In genomic region chr17:67247416-67247900, GRCh38 we compare ENCODE assay signal across 13 cellular contexts. TPM values are rescaled to one million over a fixed set of nuclear protein-coding genes. Genes with fewer than 3 reads are reported as not detected.
DNase-seq lines count a peak whose midpoint lies in the region; ATAC-seq and TF ChIP-seq lines count a peak whose summit lies in the region.
"Had no signal": no experiment of that assay in that cellular context is flagged by ENCODE, and none has a peak within 500 bp of the region (broad histone marks: within the 10 kb centered on the region; RNA-seq: fewer than 3 reads in every experiment).

No MANE protein-coding gene starts in this region.

- no peaks in the 10 kb centered on the region for H4K20me1 ChIP-seq in HCT116 (ENCODE audit: insufficient read depth)

- peak overlapping the region; percentile 89; the same call in 1 of the 2 replicates for H3K4me2 ChIP-seq in HCT116 (ENCODE audit: low read length)

- peak overlapping the region; percentile 73 for H3K4me3 Mint-ChIP-seq in activated CD4-positive, alpha-beta T cell treated with anti-CD3 and anti-CD28 coated beads, Interleukin-2, amount 10 ng/mL, durations not matched to agents 7 days and 5 days
- H3K4me3 Mint-ChIP-seq in effector memory CD8-positive, alpha-beta T cell: peak overlapping the region; percentile 84 to 95
- H3K4me3 Mint-ChIP-seq in nephron: peak overlapping the region; percentile 89 to 94 (median 93)

- H3K9me2 ChIP-seq in HCT116 (ENCODE audit: insufficient read depth): no peaks in the 10 kb centered on the region

- no peaks in the 10 kb centered on the region for H3K36me3 ChIP-seq in HCT116 (ENCODE audit: control insufficient read depth in 1 of 2, insufficient read depth in 2 of 2, low read length in 2 of 2)
- H3K36me3 ChIP-seq: colonic mucosa, pancreas had no signal

- no peak for TF ChIP-seq POLR2A in HCT116 (IDR thresholded peaks at IDR 0.05; ENCODE audit: borderline replicate concordance, extremely low read depth, insufficient read depth, insufficient read length)

- peaks cover 22% of the 10 kb centered on the region for H3K79me2 ChIP-seq in HCT116 (ENCODE audit: insufficient read depth, low read length)

- H3K36me3 Mint-ChIP-seq in activated CD4-positive, alpha-beta T cell treated with anti-CD3 and anti-CD28 coated beads, Interleukin-2, amount 10 ng/mL, durations not matched to agents 7 days and 5 days (ENCODE audit: low read depth): peaks cover 12% of the 10 kb centered on the region
- H3K36me3 Mint-ChIP-seq in effector memory CD8-positive, alpha-beta T cell (ENCODE audit: insufficient read depth): peaks cover 23% of the 10 kb centered on the region
- H3K36me3 Mint-ChIP-seq in nephron (ENCODE audit: low read depth): peaks cover 5% of the 10 kb centered on the region

- no peak for TF ChIP-seq RAD21 in HCT116 (IDR thresholded peaks at IDR 0.05; ENCODE audit: low read depth)

- RAD21 ChIA-PET in HCT116 (lab: Charles Lee; ENCODE audit: low non-redundant PET in 1 of 2, low total read pairs in 2 of 2, uncharacterized antibody in 2 of 2, unreplicated experiment in 2 of 2): no interaction called here

- H3K27me3 ChIP-seq in HCT116 (ENCODE audit: insufficient read depth, low read length): no peaks in the 10 kb centered on the region
- H3K27me3 ChIP-seq: colonic mucosa, pancreas had no signal

- H3K4me1 ChIP-seq in HCT116 (ENCODE audit: control insufficient read depth in 1 of 2, insufficient read depth in 2 of 2, low read length in 2 of 2): peaks cover 17 to 29% of the 10 kb centered on the region in 2 experiments

- H3K4me3 ChIP-seq in HCT116 (replicated peaks in 1 of 2; ENCODE audit: low read depth in 1 of 2, low read length in 2 of 2): no peak overlapping the region
- H3K4me3 ChIP-seq: colonic mucosa, pancreas had no signal

- H3K27ac ChIP-seq in HCT116 (ENCODE audit: low read depth, low read length): 0 out of 2 replicates have a peak overlapping the region, but pooled peaks have one; percentile 69

- ATAC-seq in HCT116: no peak
- no peak for ATAC-seq in effector memory CD8-positive, alpha-beta T cell (replicated peaks)
- ATAC-seq in HG02840 (IDR thresholded peaks at IDR 0.05; ENCODE audit: low FRiP score, unreplicated experiment): no peak
- ATAC-seq in GM18907 (IDR thresholded peaks at IDR 0.05; ENCODE audit: unreplicated experiment): no peak
- no peak for ATAC-seq in GM19035 (IDR thresholded peaks at IDR 0.05; ENCODE audit: unreplicated experiment)

- no peak for DNase-seq in activated CD4-positive, alpha-beta T cell treated with anti-CD3 and anti-CD28 coated beads, Interleukin-2, amount 10 ng/mL, durations not matched to agents 7 days and 5 days
- DNase-seq in activated CD4-positive, alpha-beta T cell treated with anti-CD3 and anti-CD28 coated beads, Interleukin-2, amount 50 U/mL, for 1 hour: no peak
- DNase-seq in HCT116 (ENCODE audit: low read depth, low spot score): no peak
- no peak for DNase-seq in effector memory CD8-positive, alpha-beta T cell
- DNase-seq: NCI-H2107, NCI-H82, SHP77 treated with DMSO at 0.1 percent for 48 hours had no signal

- H3K27me3 Mint-ChIP-seq in activated CD4-positive, alpha-beta T cell treated with anti-CD3 and anti-CD28 coated beads, Interleukin-2, amount 10 ng/mL, durations not matched to agents 7 days and 5 days: peaks cover 2% of the 10 kb centered on the region
- H3K27me3 Mint-ChIP-seq in effector memory CD8-positive, alpha-beta T cell: no peaks in the 10 kb centered on the region
- peaks cover 9% of the 10 kb centered on the region for H3K27me3 Mint-ChIP-seq in nephron (ENCODE audit: low read depth)

- POLR2A ChIA-PET in activated CD4-positive, alpha-beta T cell treated with anti-CD3 and anti-CD28 coated beads, Interleukin-2, amount 10 ng/mL, durations not matched to agents 7 days and 5 days (lab: Charles Lee): no interaction called here
- POLR2A ChIA-PET in HCT116 (lab: Charles Lee): no interaction called here

- no peaks in the 10 kb centered on the region for H3K9me3 Mint-ChIP-seq in activated CD4-positive, alpha-beta T cell treated with anti-CD3 and anti-CD28 coated beads, Interleukin-2, amount 10 ng/mL, durations not matched to agents 7 days and 5 days
- H3K9me3 Mint-ChIP-seq in effector memory CD8-positive, alpha-beta T cell: no peaks in the 10 kb centered on the region
- no peaks in the 10 kb centered on the region for H3K9me3 Mint-ChIP-seq in nephron

- H3K9me3 ChIP-seq in HCT116 (ENCODE audit: control insufficient read depth in 1 of 2, insufficient read depth in 1 of 2, low read depth in 1 of 2, low read length in 2 of 2): no peaks in the 10 kb centered on the region
- H3K9me3 ChIP-seq: colonic mucosa, pancreas had no signal

- CTCF ChIA-PET in activated CD4-positive, alpha-beta T cell treated with anti-CD3 and anti-CD28 coated beads, Interleukin-2, amount 10 ng/mL, durations not matched to agents 7 days and 5 days (lab: Charles Lee): interaction anchor here (1.1 kb wide), 1 partner anchor 594 kb away, joined by 4 read pairs; no protein-coding TSS in a partner anchor
- CTCF ChIA-PET in HCT116 (lab: Charles Lee): no interaction called here

- TF ChIP-seq CTCF in HCT116 (IDR thresholded peaks at IDR 0.05 in 2 of 3, conservative IDR thresholded peaks at IDR 0.05 in 1 of 3; ENCODE audit: borderline replicate concordance in 1 of 3, insufficient read depth in 1 of 3, low read depth in 2 of 3, low read length in 2 of 3) (no peak), nephron (IDR thresholded peaks at IDR 0.05; ENCODE audit: unreplicated experiment in 3 of 3) (no peak)

- H3K9ac ChIP-seq in HCT116 (ENCODE audit: low read length): no peak overlapping the region

- H2AFZ ChIP-seq in HCT116 (ENCODE audit: low read depth, low read length, poor library complexity, severe bottlenecking): no peak overlapping the region

- intact Hi-C loops in HCT116 (cut with micrococcal nuclease): no loop called here

- no TSS peak for BruUV-seq in HCT116 (replicated peaks; lab: Mats Ljungman, UMichigan)

- peaks cover 31% of the 10 kb centered on the region for H3K4me1 Mint-ChIP-seq in activated CD4-positive, alpha-beta T cell treated with anti-CD3 and anti-CD28 coated beads, Interleukin-2, amount 10 ng/mL, durations not matched to agents 7 days and 5 days
- peaks cover 30 to 37% of the 10 kb centered on the region in 2 donors for H3K4me1 Mint-ChIP-seq in effector memory CD8-positive, alpha-beta T cell (ENCODE audit: low read depth in 2 of 2)
- H3K4me1 Mint-ChIP-seq in nephron: peaks cover 23% of the 10 kb centered on the region

- peak overlapping the region; percentile 83 for H3K27ac Mint-ChIP-seq in activated CD4-positive, alpha-beta T cell treated with anti-CD3 and anti-CD28 coated beads, Interleukin-2, amount 10 ng/mL, durations not matched to agents 7 days and 5 days
- peak overlapping the region; percentile 95 to 96 for H3K27ac Mint-ChIP-seq in effector memory CD8-positive, alpha-beta T cell
- peak overlapping the region; percentile 33 to 94 (median 73) for H3K27ac Mint-ChIP-seq in nephron

TF ChIP-seq in HCT116, 20 proteins besides CTCF, POLR2A, EP300 and RAD21:
- TF ChIP-seq SRF (IDR thresholded peaks at IDR 0.05; ENCODE audit: low read depth): no peak
- TF ChIP-seq ZFX (IDR thresholded peaks at IDR 0.05): no peak
- no peak for TF ChIP-seq YY1 (IDR thresholded peaks at IDR 0.05; ENCODE audit: extremely low read depth, insufficient replicate concordance, low read depth, low read length)
- TF ChIP-seq TCF7L2 (IDR thresholded peaks at IDR 0.05; ENCODE audit: borderline replicate concordance, extremely low read depth, insufficient read depth, insufficient read length): no peak
- TF ChIP-seq SP1 (IDR thresholded peaks at IDR 0.05; ENCODE audit: low read depth): no peak
- TF ChIP-seq CEBPB (IDR thresholded peaks at IDR 0.05; ENCODE audit: low read depth): no peak
- TF ChIP-seq EZH2 (IDR thresholded peaks at IDR 0.05): no peak
- TF ChIP-seq, protein P1, sequence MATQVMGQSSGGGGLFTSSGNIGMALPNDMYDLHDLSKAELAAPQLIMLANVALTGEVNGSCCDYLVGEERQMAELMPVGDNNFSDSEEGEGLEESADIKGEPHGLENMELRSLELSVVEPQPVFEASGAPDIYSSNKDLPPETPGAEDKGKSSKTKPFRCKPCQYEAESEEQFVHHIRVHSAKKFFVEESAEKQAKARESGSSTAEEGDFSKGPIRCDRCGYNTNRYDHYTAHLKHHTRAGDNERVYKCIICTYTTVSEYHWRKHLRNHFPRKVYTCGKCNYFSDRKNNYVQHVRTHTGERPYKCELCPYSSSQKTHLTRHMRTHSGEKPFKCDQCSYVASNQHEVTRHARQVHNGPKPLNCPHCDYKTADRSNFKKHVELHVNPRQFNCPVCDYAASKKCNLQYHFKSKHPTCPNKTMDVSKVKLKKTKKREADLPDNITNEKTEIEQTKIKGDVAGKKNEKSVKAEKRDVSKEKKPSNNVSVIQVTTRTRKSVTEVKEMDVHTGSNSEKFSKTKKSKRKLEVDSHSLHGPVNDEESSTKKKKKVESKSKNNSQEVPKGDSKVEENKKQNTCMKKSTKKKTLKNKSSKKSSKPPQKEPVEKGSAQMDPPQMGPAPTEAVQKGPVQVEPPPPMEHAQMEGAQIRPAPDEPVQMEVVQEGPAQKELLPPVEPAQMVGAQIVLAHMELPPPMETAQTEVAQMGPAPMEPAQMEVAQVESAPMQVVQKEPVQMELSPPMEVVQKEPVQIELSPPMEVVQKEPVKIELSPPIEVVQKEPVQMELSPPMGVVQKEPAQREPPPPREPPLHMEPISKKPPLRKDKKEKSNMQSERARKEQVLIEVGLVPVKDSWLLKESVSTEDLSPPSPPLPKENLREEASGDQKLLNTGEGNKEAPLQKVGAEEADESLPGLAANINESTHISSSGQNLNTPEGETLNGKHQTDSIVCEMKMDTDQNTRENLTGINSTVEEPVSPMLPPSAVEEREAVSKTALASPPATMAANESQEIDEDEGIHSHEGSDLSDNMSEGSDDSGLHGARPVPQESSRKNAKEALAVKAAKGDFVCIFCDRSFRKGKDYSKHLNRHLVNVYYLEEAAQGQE (IDR thresholded peaks at IDR 0.05; ENCODE audit: low read depth): no peak
- no peak for TF ChIP-seq EZH2phosphoT487 (IDR thresholded peaks at IDR 0.05; ENCODE audit: borderline replicate concordance)
- TF ChIP-seq EGR1 (IDR thresholded peaks at IDR 0.05; ENCODE audit: low read depth): no peak

RNA-seq across cellular contexts. Expression of gene HELZ, which starts 2.5 kb away (rescaled TPM):
- total RNA-seq in activated CD4-positive, alpha-beta T cell treated with anti-CD3 and anti-CD28 coated beads, Interleukin-2, amount 10 ng/mL, durations not matched to agents 7 days and 5 days: 10 to 100 TPM; 76.8 to 77.3 TPM
- 40.5 TPM for total RNA-seq in HCT116 (2021; ENCODE audit: unreplicated experiment)
- polyA plus RNA-seq in HCT116 (2012): 7.5 and 7.6 TPM in 2 replicates
